Comparison of ENCODE assay signal across 14 cellular contexts in genomic region chr9:23643656-23644258, GRCh38.
"Had no signal": no experiment of that assay in that cellular context is flagged by ENCODE, and none has a peak within 500 bp of the region (broad histone marks: within the 10 kb centered on the region; RNA-seq: fewer than 3 reads in every experiment).

No MANE protein-coding gene starts in this region.

- H3K4me1 Mint-ChIP-seq: neural crest cell; stimulated activated effector memory CD8-positive, alpha-beta T cell treated with anti-CD3 and anti-CD28 coated beads, Interleukin-12 subunit alpha, Interleukin-12 subunit beta, amount 100 ng/mL, for 72 hours had no signal

- FAIRE-seq: pancreas had no signal

- H3K9me3 Mint-ChIP-seq: activated CD4-positive, alpha-beta memory T cell treated with anti-CD3 and anti-CD28 coated beads for 36 hours; neural crest cell had no signal

- H3K4me3 Mint-ChIP-seq: activated CD4-positive, alpha-beta memory T cell treated with anti-CD3 and anti-CD28 coated beads for 36 hours; neural crest cell; stimulated activated effector memory CD8-positive, alpha-beta T cell treated with anti-CD3 and anti-CD28 coated beads, Interleukin-12 subunit alpha, Interleukin-12 subunit beta, amount 100 ng/mL, for 72 hours had no signal

- H3K36me3 ChIP-seq: gastrocnemius medialis, left lung, pancreas had no signal

- H3K27ac Mint-ChIP-seq: activated CD4-positive, alpha-beta memory T cell treated with anti-CD3 and anti-CD28 coated beads for 36 hours; activated naive CD4-positive, alpha-beta T cell treated with anti-CD3 and anti-CD28 coated beads, Interleukin-2, amount 50 U/mL, for 72 hours; stimulated activated effector memory CD8-positive, alpha-beta T cell treated with anti-CD3 and anti-CD28 coated beads, Interleukin-12 subunit alpha, Interleukin-12 subunit beta, amount 100 ng/mL, for 72 hours had no signal

- DNase-seq: activated CD4-positive, alpha-beta memory T cell treated with anti-CD3 and anti-CD28 coated beads for 36 hours; activated gamma-delta T cell; activated T-cell treated with anti-CD3 and anti-CD28 coated beads, Interleukin-2, amount 50 U/mL, for 48 hours; body of pancreas; central memory CD4-positive, alpha-beta T cell; effector CD8-positive, alpha-beta T cell; gastrocnemius medialis; left lung; pancreas; retina had no signal

- H3K27me3 ChIP-seq: body of pancreas, gastrocnemius medialis, left lung, pancreas had no signal

- H3K4me1 ChIP-seq: body of pancreas, gastrocnemius medialis, left lung, pancreas had no signal

- H3K4me3 ChIP-seq: body of pancreas, gastrocnemius medialis, left lung, pancreas had no signal

- H3K9me3 ChIP-seq: body of pancreas, gastrocnemius medialis, left lung, pancreas had no signal

- ATAC-seq: activated naive CD4-positive, alpha-beta T cell treated with anti-CD3 and anti-CD28 coated beads, Interleukin-2, amount 50 U/mL, for 72 hours; body of pancreas; gastrocnemius medialis; left lung; pancreas; stimulated activated effector memory CD8-positive, alpha-beta T cell treated with anti-CD3 and anti-CD28 coated beads, Interleukin-12 subunit alpha, Interleukin-12 subunit beta, amount 100 ng/mL, for 72 hours had no signal

- H3K27me3 Mint-ChIP-seq: activated CD4-positive, alpha-beta memory T cell treated with anti-CD3 and anti-CD28 coated beads for 36 hours had no signal

- H3K27ac ChIP-seq: body of pancreas, gastrocnemius medialis, left lung, pancreas, VCaP had no signal

- H3K36me3 Mint-ChIP-seq: activated CD4-positive, alpha-beta memory T cell treated with anti-CD3 and anti-CD28 coated beads for 36 hours; activated naive CD4-positive, alpha-beta T cell treated with anti-CD3 and anti-CD28 coated beads, Interleukin-2, amount 50 U/mL, for 72 hours; stimulated activated effector memory CD8-positive, alpha-beta T cell treated with anti-CD3 and anti-CD28 coated beads, Interleukin-12 subunit alpha, Interleukin-12 subunit beta, amount 100 ng/mL, for 72 hours had no signal
